2 cellular contexts compared by ENCODE assay signal in the genomic region with DNA sequence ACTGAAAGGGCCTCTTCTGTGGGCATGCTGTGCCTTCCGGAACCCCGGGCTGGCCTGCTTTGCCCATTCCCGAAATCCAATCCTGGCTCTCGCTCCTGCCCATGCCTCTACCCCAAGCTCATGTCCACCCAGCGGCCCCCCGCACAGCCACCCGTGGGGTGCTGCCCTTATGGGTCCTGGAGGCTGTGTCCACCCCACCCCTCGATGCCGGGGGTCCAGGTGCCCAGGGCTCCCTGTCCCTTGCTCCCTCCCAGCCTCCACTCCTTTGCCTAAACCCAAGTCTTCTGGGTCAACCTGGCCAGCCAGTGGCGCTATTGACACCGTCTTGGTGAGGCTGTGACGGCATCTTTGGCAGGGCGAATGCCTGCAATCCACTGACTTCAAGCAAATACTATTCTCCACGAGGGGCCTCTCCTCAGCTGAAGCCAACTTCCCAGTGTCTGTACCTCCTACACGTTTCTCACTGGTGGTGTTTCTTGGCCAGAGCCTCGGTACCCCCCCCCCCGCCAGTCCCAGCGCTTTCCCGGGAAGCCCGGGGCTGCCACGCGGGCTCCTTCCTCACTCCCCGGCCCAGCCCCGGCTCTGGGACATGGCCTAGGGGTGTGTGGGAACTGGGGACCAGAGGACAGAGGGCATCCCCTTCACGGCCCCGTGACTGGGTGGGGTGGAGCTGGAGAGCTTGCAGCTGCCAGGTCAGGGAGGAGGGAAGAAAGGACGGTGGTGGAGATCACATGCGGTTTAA.
TF ChIP-seq lines count a peak whose summit lies in the region.

No MANE protein-coding gene starts in this region.

TF ChIP-seq in GM12891, 5 proteins besides CTCF, POLR2A, EP300 and RAD21:
- peak; percentile 35; the same call in 1 of the 2 replicates for TF ChIP-seq POLR2AphosphoS5 (IDR thresholded peaks at IDR 0.05; ENCODE audit: low read depth, low read length)
- TF ChIP-seq SPI1 (IDR thresholded peaks at IDR 0.05; ENCODE audit: low read depth, low read length) = no peak

TF ChIP-seq in K562, 482 proteins besides CTCF, POLR2A, EP300 and RAD21:
- TF ChIP-seq RBFOX2 (IDR thresholded peaks at IDR 0.05; ENCODE audit: low read depth, low read length) (peak; percentile 66), RBM34 (IDR thresholded peaks at IDR 0.05; ENCODE audit: borderline replicate concordance, insufficient read depth, low read length) (no peak), E2F8 (IDR thresholded peaks at IDR 0.05; ENCODE audit: low read depth, partially characterized antibody) (peak; percentile 60), POLR2AphosphoS2 (IDR thresholded peaks at IDR 0.05; ENCODE audit: low read length) (peak; percentile 73; the same call in 1 of the 2 replicates), MYNN (IDR thresholded peaks at IDR 0.05) (peak; percentile 17; the same call in 1 of the 2 replicates), MYNN (CRISPR knock-in tag; IDR thresholded peaks at IDR 0.05) (no peak), XRCC3 (IDR thresholded peaks at IDR 0.05) (no peak), SUPT5H (IDR thresholded peaks at IDR 0.05) (peak; percentile 83), IFI16 (CRISPR knock-in tag; IDR thresholded peaks at IDR 0.05) (no peak), POLR2AphosphoS5 (IDR thresholded peaks at IDR 0.05; ENCODE audit: control insufficient read depth, insufficient read depth, low read depth, low read length) (0 out of 2 replicates have a peak, but pooled peaks have one; percentile 25), CLOCK (CRISPR knock-in tag; IDR thresholded peaks at IDR 0.05; ENCODE audit: borderline replicate concordance) (no peak), CEBPB (tag; IDR thresholded peaks at IDR 0.05) (no peak), POLR2B (IDR thresholded peaks at IDR 0.05; ENCODE audit: low read depth, partially characterized antibody) (peak; percentile 70), TAF1 (IDR thresholded peaks at IDR 0.05; ENCODE audit: control insufficient read depth, extremely low read depth, insufficient read depth, low read length, severe bottlenecking) (peak; percentile 7), ILF3 (IDR thresholded peaks at IDR 0.05; ENCODE audit: borderline replicate concordance) (peak; percentile 11; the same call in 1 of the 2 replicates), ZKSCAN1 (IDR thresholded peaks at IDR 0.05; ENCODE audit: low read depth, low read length) (0 out of 2 replicates have a peak, but pooled peaks have one; percentile 33), RFX5 (IDR thresholded peaks at IDR 0.05; ENCODE audit: low read depth, low read length) (no peak), ZBTB33 (CRISPR knock-in tag; IDR thresholded peaks at IDR 0.05) (peak; percentile 94), NR2C1 (IDR thresholded peaks at IDR 0.05) (no peak), NR2C1 (tag; IDR thresholded peaks at IDR 0.05) (no peak), MCM5 (IDR thresholded peaks at IDR 0.05; ENCODE audit: low read depth) (no peak), SIN3A (IDR thresholded peaks at IDR 0.05; ENCODE audit: borderline replicate concordance in 2 of 2, control insufficient read depth in 1 of 2, low read depth in 2 of 2, low read length in 2 of 2) (peak in 1 of 2 experiments; percentile 5; a peak in 1 of 4 replicates), ZNF12 (CRISPR knock-in tag; IDR thresholded peaks at IDR 0.05) (no peak), PCBP1 (IDR thresholded peaks at IDR 0.05; ENCODE audit: low read depth, low read length, poor library complexity, severe bottlenecking) (peak; percentile 16), MCM7 (IDR thresholded peaks at IDR 0.05) (no peak), CREB1 (IDR thresholded peaks at IDR 0.05) (0 out of 2 replicates have a peak, but pooled peaks have one; percentile 12), CREB1 (CRISPR knock-in tag; IDR thresholded peaks at IDR 0.05) (no peak), ESRRB (CRISPR knock-in tag; IDR thresholded peaks at IDR 0.05; ENCODE audit: borderline replicate concordance) (0 out of 2 replicates have a peak, but pooled peaks have one; percentile 56), POLR2G (IDR thresholded peaks at IDR 0.05; ENCODE audit: low read depth, low read length) (peak; percentile 74)
- TF ChIP-seq, protein P1, sequence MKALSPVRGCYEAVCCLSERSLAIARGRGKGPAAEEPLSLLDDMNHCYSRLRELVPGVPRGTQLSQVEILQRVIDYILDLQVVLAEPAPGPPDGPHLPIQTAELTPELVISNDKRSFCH (CRISPR knock-in tag; IDR thresholded peaks at IDR 0.05) = no peak
- TF ChIP-seq, protein P1 (tag; IDR thresholded peaks at IDR 0.05) = no peak
- TF ChIP-seq, protein P2, sequence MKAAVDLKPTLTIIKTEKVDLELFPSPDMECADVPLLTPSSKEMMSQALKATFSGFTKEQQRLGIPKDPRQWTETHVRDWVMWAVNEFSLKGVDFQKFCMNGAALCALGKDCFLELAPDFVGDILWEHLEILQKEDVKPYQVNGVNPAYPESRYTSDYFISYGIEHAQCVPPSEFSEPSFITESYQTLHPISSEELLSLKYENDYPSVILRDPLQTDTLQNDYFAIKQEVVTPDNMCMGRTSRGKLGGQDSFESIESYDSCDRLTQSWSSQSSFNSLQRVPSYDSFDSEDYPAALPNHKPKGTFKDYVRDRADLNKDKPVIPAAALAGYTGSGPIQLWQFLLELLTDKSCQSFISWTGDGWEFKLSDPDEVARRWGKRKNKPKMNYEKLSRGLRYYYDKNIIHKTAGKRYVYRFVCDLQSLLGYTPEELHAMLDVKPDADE (conservative IDR thresholded peaks at IDR 0.05; ENCODE audit: control insufficient read depth, low read depth, low read length) = peak; percentile 32; the same call in 1 of the 2 replicates
TF ChIP-seq in K562: peak in this region for 17.
